In genomic region chr14:20754308-20754707, GRCh38 we compare ENCODE assay signal across 21 cellular contexts. TPM values are rescaled to one million over a fixed set of nuclear protein-coding genes. Genes with fewer than 3 reads are reported as not detected.
DNase-seq lines count a peak whose midpoint lies in the region; ATAC-seq, FAIRE-seq and TF ChIP-seq lines count a peak whose summit lies in the region.
"Had no signal": no experiment of that assay in that cellular context is flagged by ENCODE, and none has a peak within 500 bp of the region (broad histone marks: within the 10 kb centered on the region; RNA-seq: fewer than 3 reads in every experiment).

No MANE protein-coding gene starts in this region.

- H3K4me1 ChIP-seq in heart left ventricle = peaks cover 0 to 7% (median 0%) of the 10 kb centered on the region in 12 donors
- H3K4me1 ChIP-seq in kidney (ENCODE audit: control insufficient read depth in 1 of 2, insufficient read depth in 1 of 2, low read depth in 1 of 2, low read length in 2 of 2) = peaks cover 8 to 15% of the 10 kb centered on the region in 2 donors
- H3K4me1 ChIP-seq in left lung = no peaks in the 10 kb centered on the region
- H3K4me1 ChIP-seq in upper lobe of right lung = no peaks in the 10 kb centered on the region
- H3K4me1 ChIP-seq: A549 had no signal

- H3K36me3 ChIP-seq in heart left ventricle = no peaks in the 10 kb centered on the region
- no peaks in the 10 kb centered on the region for H3K36me3 ChIP-seq in kidney (ENCODE audit: control insufficient read depth in 1 of 2, insufficient read depth in 2 of 2, low read length in 2 of 2)
- H3K36me3 ChIP-seq in left lung = no peaks in the 10 kb centered on the region
- no peaks in the 10 kb centered on the region for H3K36me3 ChIP-seq in upper lobe of right lung

- H3K27ac ChIP-seq in heart left ventricle (no peak overlapping the region), kidney (ENCODE audit: low read depth in 2 of 2, low read length in 2 of 2) (peak overlapping the region in 1 of 2 donors; percentile 59), left lung (no peak overlapping the region), upper lobe of right lung (no peak overlapping the region)
- H3K27ac ChIP-seq: A549, HL-60 had no signal

- FAIRE-seq in kidney (lab: Jason Lieb, UNC) = peak; percentile 45
- FAIRE-seq: A549, D721Med, G401.6, GM12891 had no signal

- WGBS in heart left ventricle, 4 donors = 60 to 69% (median 67%) methylated on average over 2 of the region's 2 CpGs

- H3K4me3 ChIP-seq in heart left ventricle = no peak overlapping the region
- no peak overlapping the region for H3K4me3 ChIP-seq in kidney (ENCODE audit: low read length in 2 of 2)
- H3K4me3 ChIP-seq in left lung = no peak overlapping the region
- no peak overlapping the region for H3K4me3 ChIP-seq in upper lobe of right lung
- H3K4me3 ChIP-seq: A549, GM23338 had no signal

- DNase-seq in heart left ventricle = no peak
- DNase-seq in cardiac septum (ENCODE audit: low spot score) = no peak
- DNase-seq in kidney = no peak
- DNase-seq in left lung = no peak
- DNase-seq in upper lobe of right lung = no peak
- DNase-seq: CD8-positive, alpha-beta T cell; COR-L47; DMS153; DMS79 treated with DMSO at 0.1 percent for 48 hours; EL; H7 had no signal

- TF ChIP-seq POLR2A in heart left ventricle (IDR thresholded peaks at IDR 0.05) = no peak

- no peak for TF ChIP-seq CTCF in heart left ventricle (IDR thresholded peaks at IDR 0.05)
- TF ChIP-seq CTCF in kidney (IDR thresholded peaks at IDR 0.05; ENCODE audit: borderline replicate concordance, extremely low read depth, insufficient read depth) = no peak
- TF ChIP-seq CTCF in left lung (IDR thresholded peaks at IDR 0.05) = no peak
- no peak for TF ChIP-seq CTCF in upper lobe of right lung (IDR thresholded peaks at IDR 0.05)

- H3K9ac ChIP-seq in kidney (ENCODE audit: low read length in 2 of 2) = no peak overlapping the region

- H3K27me3 ChIP-seq in heart left ventricle = no peaks in the 10 kb centered on the region
- no peaks in the 10 kb centered on the region for H3K27me3 ChIP-seq in left lung
- H3K27me3 ChIP-seq in upper lobe of right lung = no peaks in the 10 kb centered on the region

- intact Hi-C loops in heart left ventricle (cut with DNase I) (loop anchor here in 2 of 10 donors (10.0 kb wide), 2 partner anchors 80 to 100 kb away; no protein-coding TSS in a partner anchor), cardiac septum (cut with DNase I) (no loop called here), kidney (cut with DNase I) (no loop called here), left lung (cut with DNase I) (no loop called here), upper lobe of right lung (cut with DNase I) (no loop called here)

- ATAC-seq in heart left ventricle (peak in 3 of 4 donors; percentile 63 to 77 (median 65)), left lung (peak; percentile 83), upper lobe of right lung (peak; percentile 34), GM19452 (IDR thresholded peaks at IDR 0.05; ENCODE audit: unreplicated experiment) (no peak)
- ATAC-seq: A549; CD8-positive, alpha-beta T cell; GM23338 had no signal

- H3K9me3 ChIP-seq in heart left ventricle (peaks cover 0 to 26% (median 4%) of the 10 kb centered on the region in 12 donors), kidney (ENCODE audit: control insufficient read depth in 1 of 2, low read length in 2 of 2) (peaks cover 0 to 14% of the 10 kb centered on the region in 2 donors), left lung (peaks cover 4 to 19% of the 10 kb centered on the region in 2 donors), upper lobe of right lung (peaks cover 11% of the 10 kb centered on the region)

RNA-seq across cellular contexts. Expression of gene EDDM3A, which starts 8.6 kb away (rescaled TPM):
- total RNA-seq in heart left ventricle = not detected
- polyA plus RNA-seq in heart left ventricle = not detected
- not detected for total RNA-seq in cardiac septum
- total RNA-seq in kidney = not detected
- 1.8 TPM for polyA plus RNA-seq in kidney (ENCODE audit: insufficient read depth, low read depth, low replicate concordance)
- total RNA-seq in left lung = not detected
- not detected for total RNA-seq in upper lobe of right lung
- total RNA-seq: CD8-positive, alpha-beta T cell; GM23338; H7 had no signal
- polyA plus RNA-seq: A549, AG04450, BJ, CD14-positive monocyte, GM23338 had no signal

RNA-seq across cellular contexts. Expression of gene EDDM3B, which starts 13.9 kb away (rescaled TPM):
- total RNA-seq in heart left ventricle = not detected
- polyA plus RNA-seq in heart left ventricle = not detected
- not detected for total RNA-seq in cardiac septum
- not detected for total RNA-seq in kidney
- polyA plus RNA-seq in kidney (ENCODE audit: insufficient read depth, low read depth, low replicate concordance) = not detected
- not detected for total RNA-seq in left lung
- not detected for total RNA-seq in upper lobe of right lung
- total RNA-seq: CD8-positive, alpha-beta T cell; GM23338; H7 had no signal
- polyA plus RNA-seq: A549, AG04450, BJ, CD14-positive monocyte, GM23338 had no signal

RNA-seq across cellular contexts. Expression of gene RNASE6, which starts 26.8 kb away (rescaled TPM):
- total RNA-seq in heart left ventricle (10 to 100 TPM in 2 of 9 donors, 1 to 10 TPM in 7; 2.5 to 39.9 (median 5.2) TPM), cardiac septum (3.1 TPM), kidney (15.4 TPM), left lung (10 to 100 TPM; 14.7 to 20.6 TPM), upper lobe of right lung (20.3 TPM)
- polyA plus RNA-seq in heart left ventricle (1 to 10 TPM; 1.1 to 6.3 TPM), kidney (ENCODE audit: insufficient read depth, low read depth, low replicate concordance) (6.0 TPM)
- polyA plus RNA-seq: A549, AG04450, BJ, GM23338 had no signal

RNA-seq across cellular contexts. Expression of gene RNASE1, which starts 48.3 kb away (rescaled TPM):
- total RNA-seq in heart left ventricle = 100 to 1,000 TPM; 127 to 654 (median 294) TPM
- polyA plus RNA-seq in heart left ventricle = 100 to 1,000 TPM; 199 to 242 TPM
- 171 TPM for total RNA-seq in cardiac septum
- 201 TPM for total RNA-seq in kidney
- 476 TPM for polyA plus RNA-seq in kidney (ENCODE audit: insufficient read depth, low read depth, low replicate concordance)
- total RNA-seq in left lung = 1,000 to 10,000 TPM in 1 of 2 donors, 100 to 1,000 TPM in 1; 518 to 1,326 TPM
- 888 TPM for total RNA-seq in upper lobe of right lung
- total RNA-seq: CD8-positive, alpha-beta T cell had no signal
- polyA plus RNA-seq: AG04450, BJ had no signal
